Comparison of ENCODE assay signal across 18 cellular contexts in the genomic region with DNA sequence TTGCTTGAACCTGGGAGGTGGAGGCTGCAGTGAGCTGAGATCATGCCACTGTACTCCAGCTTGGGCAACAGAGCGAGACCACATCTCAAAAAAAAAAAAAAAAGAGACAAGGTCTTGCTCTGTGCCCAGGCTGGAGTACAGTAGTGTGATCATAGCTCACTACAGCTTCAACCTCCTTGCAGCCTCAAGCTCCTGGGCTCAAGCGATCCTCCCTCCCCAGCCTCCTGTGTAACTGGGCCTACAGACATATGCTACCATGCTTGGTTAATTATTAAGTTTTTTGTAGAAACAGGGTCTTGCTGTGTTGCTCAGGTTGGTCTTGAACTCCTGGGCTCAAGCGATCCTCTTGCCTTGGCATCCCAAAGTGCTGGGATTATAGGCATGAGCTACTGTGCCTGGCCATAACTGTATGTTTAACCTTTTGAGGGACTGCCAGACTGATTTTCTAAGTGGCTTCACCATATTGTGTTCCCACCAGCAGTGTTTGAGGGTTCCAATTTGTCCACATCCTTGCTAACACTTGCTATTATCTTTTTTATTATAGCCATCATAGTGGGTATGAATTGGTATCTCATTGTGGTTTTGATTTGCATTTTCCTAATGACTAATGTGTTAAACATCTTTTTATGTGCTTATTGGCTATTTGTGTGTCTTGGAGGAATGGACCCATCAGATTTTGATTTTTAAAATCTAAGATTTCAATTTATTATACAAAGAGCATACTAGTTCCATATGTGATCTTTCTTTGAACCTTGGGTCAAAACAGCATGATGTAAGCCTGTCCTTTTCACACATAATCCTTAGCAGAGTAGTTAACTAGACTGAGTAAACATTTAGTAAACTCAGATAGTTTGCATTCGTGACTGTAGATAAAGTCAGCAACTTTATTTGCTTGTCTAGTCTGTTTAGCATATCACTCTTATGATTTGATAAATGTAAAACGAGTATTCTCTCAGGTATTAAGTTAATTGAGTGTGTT. TPM values are rescaled to one million over a fixed set of nuclear protein-coding genes. Genes with fewer than 3 reads are reported as not detected.
DNase-seq lines count a peak whose midpoint lies in the region; ATAC-seq and TF ChIP-seq lines count a peak whose summit lies in the region.
"Had no signal": no experiment of that assay in that cellular context is flagged by ENCODE, and none has a peak within 500 bp of the region (broad histone marks: within the 10 kb centered on the region; RNA-seq: fewer than 3 reads in every experiment).

No MANE protein-coding gene starts in this region.

- H3K9ac ChIP-seq in smooth muscle cell (ENCODE audit: low read depth), result no peak overlapping the region

- H3K27ac ChIP-seq in smooth muscle cell (ENCODE audit: low read depth), result peak overlapping the region; percentile 24
- H3K27ac ChIP-seq: heart left ventricle, HL-60, skin epidermis had no signal

- no peak for TF ChIP-seq CTCF in fibroblast of mammary gland (conservative IDR thresholded peaks at IDR 0.05; ENCODE audit: control insufficient read depth, insufficient read depth, low read depth, low read length)
- no peak for TF ChIP-seq CTCF in smooth muscle cell (IDR thresholded peaks at IDR 0.05; ENCODE audit: borderline replicate concordance, insufficient read depth, poor library complexity, severe bottlenecking)

- peaks cover 3% of the 10 kb centered on the region for H3K36me3 ChIP-seq in smooth muscle cell (ENCODE audit: low read depth)

- no peaks in the 10 kb centered on the region for H3K4me1 ChIP-seq in smooth muscle cell (ENCODE audit: low read depth)

- DNase-seq in activated T-cell treated with anti-CD3 and anti-CD28 coated beads, Interleukin-2, amount 50 U/mL, for 24 hours, result no peak
- no peak for DNase-seq in activated T-cell treated with anti-CD3 and anti-CD28 coated beads, Interleukin-2, amount 50 U/mL, for 48 hours
- peak; percentile 92 for DNase-seq in NCI-H774 (lab: John Stamatoyannopoulos, UW)
- DNase-seq in fibroblast of mammary gland (ENCODE audit: low read depth), result peak; percentile 23
- DNase-seq in smooth muscle cell (lab: John Stamatoyannopoulos, UW; ENCODE audit: unreplicated experiment), result no peak
- no peak for DNase-seq in central memory CD4-positive, alpha-beta T cell
- DNase-seq: activated CD4-positive, alpha-beta T cell treated with anti-CD3 and anti-CD28 coated beads, Interleukin-2, amount 50 U/mL, for 48 hours; CD8-positive, alpha-beta memory T cell; heart left ventricle; kidney; occipital lobe; trophoblast cell had no signal

- no peak overlapping the region for H2AFZ ChIP-seq in smooth muscle cell (ENCODE audit: low read depth)

- peaks cover 7% of the 10 kb centered on the region for H3K4me1 Mint-ChIP-seq in activated T-cell treated with anti-CD3 and anti-CD28 coated beads, Interleukin-2, amount 50 U/mL, for 24 hours (ENCODE audit: low read depth)
- H3K4me1 Mint-ChIP-seq: stimulated activated memory B cell treated with anti-CD40 and anti-IgM and Interleukin-4, amounts not matched to agents 10 μg/mL and 1 μg/mL and 100 μg/mL, for 72 hours had no signal

- H3K36me3 Mint-ChIP-seq in activated T-cell treated with anti-CD3 and anti-CD28 coated beads, Interleukin-2, amount 50 U/mL, for 24 hours (ENCODE audit: low read depth), result peaks cover 76% of the 10 kb centered on the region

- peaks cover 15% of the 10 kb centered on the region for H4K20me1 ChIP-seq in smooth muscle cell (ENCODE audit: low read depth)

- 81% methylated on average over 5 of the region's 5 CpGs for WGBS in smooth muscle cell (ENCODE audit: low lambda C conversion rate)

- no peaks in the 10 kb centered on the region for H3K27me3 Mint-ChIP-seq in activated T-cell treated with anti-CD3 and anti-CD28 coated beads, Interleukin-2, amount 50 U/mL, for 24 hours
- H3K27me3 Mint-ChIP-seq: CD8-positive, alpha-beta memory T cell; stimulated activated memory B cell treated with anti-CD40 and anti-IgM and Interleukin-4, amounts not matched to agents 10 μg/mL and 1 μg/mL and 100 μg/mL, for 72 hours had no signal

- H3K27ac Mint-ChIP-seq in activated T-cell treated with anti-CD3 and anti-CD28 coated beads, Interleukin-2, amount 50 U/mL, for 24 hours, result peak overlapping the region; percentile 83
- H3K27ac Mint-ChIP-seq: stimulated activated memory B cell treated with anti-CD40 and anti-IgM and Interleukin-4, amounts not matched to agents 10 μg/mL and 1 μg/mL and 100 μg/mL, for 72 hours had no signal

- H3K4me3 ChIP-seq in fibroblast of mammary gland (ENCODE audit: control insufficient read depth, low read depth, low read length) (no peak overlapping the region), smooth muscle cell (no peak overlapping the region)
- H3K4me3 ChIP-seq: heart left ventricle, skin epidermis had no signal

- no peak overlapping the region for H3K4me2 ChIP-seq in smooth muscle cell

- no peaks in the 10 kb centered on the region for H3K79me2 ChIP-seq in smooth muscle cell (ENCODE audit: low read depth)

- no peaks in the 10 kb centered on the region for H3K9me3 Mint-ChIP-seq in activated T-cell treated with anti-CD3 and anti-CD28 coated beads, Interleukin-2, amount 50 U/mL, for 24 hours
- H3K9me3 Mint-ChIP-seq: CD8-positive, alpha-beta memory T cell; stimulated activated memory B cell treated with anti-CD40 and anti-IgM and Interleukin-4, amounts not matched to agents 10 μg/mL and 1 μg/mL and 100 μg/mL, for 72 hours had no signal

- peaks cover 26% of the 10 kb centered on the region for H3F3A ChIP-seq in smooth muscle cell (ENCODE audit: low read depth)

- H3K9me3 ChIP-seq in smooth muscle cell (replicated peaks; ENCODE audit: low read depth), result no peaks in the 10 kb centered on the region
- H3K9me3 ChIP-seq: heart left ventricle had no signal

- ATAC-seq in GM19395 (IDR thresholded peaks at IDR 0.05; ENCODE audit: unreplicated experiment), result no peak
- ATAC-seq in HG03432 (IDR thresholded peaks at IDR 0.05; ENCODE audit: unreplicated experiment), result no peak
- ATAC-seq: heart left ventricle; SK-N-SH treated with all-trans-retinoic acid at 6 μM for 48 hours; stimulated activated memory B cell treated with anti-CD40 and anti-IgM and Interleukin-4, amounts not matched to agents 10 μg/mL and 1 μg/mL and 100 μg/mL, for 72 hours had no signal

- no peaks in the 10 kb centered on the region for H3K27me3 ChIP-seq in smooth muscle cell (ENCODE audit: low read depth)
- H3K27me3 ChIP-seq: heart left ventricle had no signal

- no peak overlapping the region for H3K4me3 Mint-ChIP-seq in activated T-cell treated with anti-CD3 and anti-CD28 coated beads, Interleukin-2, amount 50 U/mL, for 24 hours
- H3K4me3 Mint-ChIP-seq: CD8-positive, alpha-beta memory T cell; stimulated activated memory B cell treated with anti-CD40 and anti-IgM and Interleukin-4, amounts not matched to agents 10 μg/mL and 1 μg/mL and 100 μg/mL, for 72 hours had no signal

RNA-seq across cellular contexts. Expression of a gene that starts 38.1 kb away (rescaled TPM):
- 242 and 245 TPM in 2 replicates for total RNA-seq in smooth muscle cell
- polyA plus RNA-seq in smooth muscle cell, result 78.8 and 83.0 TPM in 2 replicates

Comparison
In these comparisons a context has a peak if more than half of its experiments do, and no peak if none do; other contexts are left out.
1. DNase-seq: peak in NCI-H774 (single experiment) and fibroblast of mammary gland (single experiment); none in activated T-cell treated with anti-CD3 and anti-CD28 coated beads, Interleukin-2, amount 50 U/mL, for 24 hours (single experiment), activated T-cell treated with anti-CD3 and anti-CD28 coated beads, Interleukin-2, amount 50 U/mL, for 48 hours (0 of 2), smooth muscle cell (single experiment) and central memory CD4-positive, alpha-beta T cell (single experiment).